In genomic region chr16:87189426-87189825, GRCh38 we compare ENCODE assay signal across 24 cellular contexts.
"Had no signal": no experiment of that assay in that cellular context is flagged by ENCODE, and none has a peak within 500 bp of the region (broad histone marks: within the 10 kb centered on the region; RNA-seq: fewer than 3 reads in every experiment).

No MANE protein-coding gene starts in this region.

- H3K4me3 ChIP-seq: colonic mucosa, coronary artery, dorsolateral prefrontal cortex, esophagus muscularis mucosa, esophagus squamous epithelium, gastrocnemius medialis, gastroesophageal sphincter, heart left ventricle, heart right ventricle had no signal

- H3K27me3 ChIP-seq: colonic mucosa, dorsolateral prefrontal cortex, esophagus squamous epithelium, foreskin keratinocyte, heart left ventricle had no signal

- H3K27ac ChIP-seq: colonic mucosa, coronary artery, dorsolateral prefrontal cortex, epithelial cell of prostate, esophagus muscularis mucosa, esophagus squamous epithelium, foreskin keratinocyte, gastrocnemius medialis, gastroesophageal sphincter, heart left ventricle, heart right ventricle had no signal

- DNase-seq: colonic mucosa; cortex of kidney; dermis blood vessel endothelial cell; dorsolateral prefrontal cortex; effector CD4-positive, alpha-beta T cell; effector CD8-positive, alpha-beta T cell; effector memory CD4-positive, alpha-beta T cell; effector memory CD8-positive, alpha-beta T cell; endodermal cell; erythroblast; esophagus squamous epithelium; foreskin fibroblast; foreskin keratinocyte; foreskin melanocyte; gastrocnemius medialis; glutamatergic neuron; head of caudate nucleus; heart left ventricle; heart right ventricle had no signal

- H3K9me3 ChIP-seq: colonic mucosa, gastrocnemius medialis had no signal

- H3K36me3 ChIP-seq: colonic mucosa, esophagus muscularis mucosa, esophagus squamous epithelium, gastrocnemius medialis, gastroesophageal sphincter, heart left ventricle, heart right ventricle had no signal

- H3K4me1 ChIP-seq: colonic mucosa, esophagus muscularis mucosa, foreskin keratinocyte, gastrocnemius medialis, gastroesophageal sphincter, heart left ventricle, heart right ventricle had no signal

- ATAC-seq: effector memory CD8-positive, alpha-beta T cell; esophagus mucosa; foreskin keratinocyte; gastrocnemius medialis; gastroesophageal sphincter; heart left ventricle; heart right ventricle had no signal
